Comparison of ENCODE assay signal across 16 cellular contexts in the genomic region with DNA sequence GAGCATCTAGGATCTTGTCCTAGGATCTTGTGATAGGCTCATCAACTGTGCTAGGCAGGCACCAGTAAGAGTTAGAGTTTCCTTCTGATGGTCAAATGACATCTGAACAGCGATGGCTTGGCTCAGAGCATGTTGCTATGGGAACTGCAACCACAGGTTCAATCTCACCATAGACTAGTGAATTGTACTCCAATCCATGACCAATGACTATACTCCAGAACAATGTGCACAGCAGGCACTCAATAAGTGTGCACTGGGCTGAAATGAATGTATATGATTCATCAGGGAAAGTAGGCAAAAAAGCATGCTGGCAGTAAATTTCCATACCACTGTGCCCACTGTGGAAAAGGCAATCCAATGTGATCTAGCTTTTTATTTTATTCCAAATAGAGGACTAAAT.
DNase-seq lines count a peak whose midpoint lies in the region; FAIRE-seq and TF ChIP-seq lines count a peak whose summit lies in the region.
"Had no signal": no experiment of that assay in that cellular context is flagged by ENCODE, and none has a peak within 500 bp of the region (broad histone marks: within the 10 kb centered on the region; RNA-seq: fewer than 3 reads in every experiment).

No MANE protein-coding gene starts in this region.

- in situ Hi-C loops in transverse colon (cut with MboI; ENCODE audit: low pct_ligation_motif_present in 1 of 4, low pct_unique_long_range_greater_than_20kb in 1 of 4, low sequenced_read_pairs in 3 of 4), result no loop called here

- H3K27ac Mint-ChIP-seq in CD14-positive monocyte, result no peak overlapping the region
- H3K27ac Mint-ChIP-seq: GM23338 had no signal

- no peak for FAIRE-seq in bronchial epithelial cell (lab: Jason Lieb, UNC)

- H3K27me3 Mint-ChIP-seq in CD14-positive monocyte (ENCODE audit: low read depth in 3 of 3), result peaks cover 14 to 28% (median 17%) of the 10 kb centered on the region in 3 donors

- H3K36me3 ChIP-seq in MG63, result no peaks in the 10 kb centered on the region
- H3K36me3 ChIP-seq in bronchial epithelial cell (ENCODE audit: control insufficient read depth, insufficient read depth, low read length), result no peaks in the 10 kb centered on the region
- no peaks in the 10 kb centered on the region for H3K36me3 ChIP-seq in muscle layer of colon (ENCODE audit: insufficient read depth, low read length)
- H3K36me3 ChIP-seq in transverse colon, result no peaks in the 10 kb centered on the region
- H3K36me3 ChIP-seq: BLaER1 treated with 17β-estradiol and CSF1 and Interleukin-3, amounts not matched to agents 10 nM and 100 nM; Peyer's patch had no signal

- H3K4me1 ChIP-seq in muscle layer of colon (ENCODE audit: insufficient read depth, low read length) (peaks cover 39% of the 10 kb centered on the region), transverse colon (peaks cover 0 to 25% (median 0%) of the 10 kb centered on the region in 4 donors)
- H3K4me1 ChIP-seq: BLaER1 treated with 17β-estradiol and CSF1 and Interleukin-3, amounts not matched to agents 10 nM and 100 nM; Peyer's patch had no signal

- no peak for TF ChIP-seq EP300 in transverse colon (IDR thresholded peaks at IDR 0.05; ENCODE audit: low read depth)

- H3K27ac ChIP-seq in muscle layer of colon (ENCODE audit: low read depth, low read length) (peak overlapping the region; percentile 22), transverse colon (peak overlapping the region in 3 of 4 donors; percentile 53 to 76 (median 66))
- H3K27ac ChIP-seq: BLaER1 treated with 17β-estradiol and CSF1 and Interleukin-3, amounts not matched to agents 10 nM and 100 nM had no signal

- no peaks in the 10 kb centered on the region for H3K4me1 Mint-ChIP-seq in CD14-positive monocyte

- no peak overlapping the region for H3K4me3 Mint-ChIP-seq in CD14-positive monocyte
- H3K4me3 Mint-ChIP-seq: GM23338 had no signal

- no peaks in the 10 kb centered on the region for H3K36me3 Mint-ChIP-seq in CD14-positive monocyte

- H3K9me3 ChIP-seq in MG63 (no peaks in the 10 kb centered on the region), muscle layer of colon (ENCODE audit: low read length) (no peaks in the 10 kb centered on the region), transverse colon (no peaks in the 10 kb centered on the region)
- H3K9me3 ChIP-seq: BLaER1 treated with 17β-estradiol and CSF1 and Interleukin-3, amounts not matched to agents 10 nM and 100 nM; Peyer's patch; SK-N-SH had no signal

- intact Hi-C loops in transverse colon (cut with DNase I; ENCODE audit: low total_unique reads) (no loop called here), CD14-positive monocyte (cut with micrococcal nuclease) (no loop called here)

- H3K27me3 ChIP-seq in MG63, result no peaks in the 10 kb centered on the region
- no peaks in the 10 kb centered on the region for H3K27me3 ChIP-seq in bronchial epithelial cell (ENCODE audit: control insufficient read depth, insufficient read depth, low read length)
- no peaks in the 10 kb centered on the region for H3K27me3 ChIP-seq in muscle layer of colon (ENCODE audit: control insufficient read depth in 1 of 2, insufficient read depth in 2 of 2, low read length in 2 of 2)
- H3K27me3 ChIP-seq in transverse colon, result no peaks in the 10 kb centered on the region
- H3K27me3 ChIP-seq: BLaER1 treated with 17β-estradiol and CSF1 and Interleukin-3, amounts not matched to agents 10 nM and 100 nM; Peyer's patch had no signal

- TF ChIP-seq POLR2A in transverse colon (IDR thresholded peaks at IDR 0.05), result no peak

- DNase-seq in MG63 (peak; percentile 48), bronchial epithelial cell (ENCODE audit: low read depth) (peak; percentile 4), transverse colon (no peak), NCI-H345 treated with DMSO at 0.1 percent for 48 hours (lab: John Stamatoyannopoulos, UW; ENCODE audit: unreplicated experiment) (no peak), LoVo (ENCODE audit: low spot score) (no peak), CD14-positive monocyte (ENCODE audit: low spot score) (no peak)
- DNase-seq: KG1, NCI-H1930, NCI-H2171, NCI-H510A, NCI-H82, Peyer's patch, SK-N-SH had no signal

- peaks cover 0 to 3% (median 0%) of the 10 kb centered on the region in 7 donors for H3K9me3 Mint-ChIP-seq in CD14-positive monocyte
- H3K9me3 Mint-ChIP-seq: GM23338 had no signal

- H3K9ac ChIP-seq in muscle layer of colon (ENCODE audit: low read length), result no peak overlapping the region
- H3K9ac ChIP-seq: BLaER1 treated with 17β-estradiol and CSF1 and Interleukin-3, amounts not matched to agents 10 nM and 100 nM; SK-N-SH had no signal

- 86% methylated on average over 1 of the region's 1 CpG; no CpG with 5 or more reads in 1 of the 2 donors for WGBS in transverse colon (ENCODE audit: low coverage in 1 of 2), 2 donors

- TF ChIP-seq CTCF in bronchial epithelial cell (IDR thresholded peaks at IDR 0.05; ENCODE audit: insufficient read depth, low read length, severe bottlenecking), result no peak
- TF ChIP-seq CTCF in transverse colon (IDR thresholded peaks at IDR 0.05), result no peak
- TF ChIP-seq CTCF in CD14-positive monocyte (IDR thresholded peaks at IDR 0.05), result no peak

- H3K4me3 ChIP-seq in MG63 (no peak overlapping the region), bronchial epithelial cell (ENCODE audit: low read depth, low read length) (no peak overlapping the region), muscle layer of colon (ENCODE audit: low read depth in 1 of 2, low read length in 2 of 2) (no peak overlapping the region), transverse colon (no peak overlapping the region)
- H3K4me3 ChIP-seq: BLaER1 treated with 17β-estradiol and CSF1 and Interleukin-3, amounts not matched to agents 10 nM and 100 nM; GM23338; Peyer's patch had no signal

Comparison
In these comparisons a context has a peak if more than half of its experiments do, and no peak if none do; other contexts are left out.
1. DNase-seq: peak in MG63 (single experiment) and bronchial epithelial cell (single experiment); none in transverse colon (single experiment), NCI-H345 treated with DMSO at 0.1 percent for 48 hours (single experiment), LoVo (single experiment) and CD14-positive monocyte (single experiment).